In the genomic region with DNA sequence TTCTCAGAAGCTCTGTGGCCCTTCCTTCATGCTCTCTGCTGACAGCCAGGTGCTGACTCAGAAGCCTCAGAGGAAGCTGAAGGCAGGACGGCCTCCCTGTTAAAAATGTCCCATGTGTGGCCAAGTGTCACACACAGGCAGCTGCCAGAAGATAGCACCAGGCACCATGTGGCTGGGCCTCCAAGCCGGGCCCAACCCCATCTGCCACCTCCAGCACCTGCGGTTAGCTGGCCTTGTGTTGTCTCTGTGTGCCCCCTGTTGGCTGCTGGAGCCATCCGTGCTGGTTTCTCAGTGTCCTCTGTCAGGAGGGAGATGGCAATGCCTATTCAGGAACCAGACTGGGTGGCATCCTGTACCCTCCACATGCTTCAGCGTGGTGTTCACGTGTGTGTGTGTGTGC, we compare ENCODE assay signal across 8 cellular contexts.
DNase-seq lines count a peak whose midpoint lies in the region; ATAC-seq and TF ChIP-seq lines count a peak whose summit lies in the region.
"Had no signal": no experiment of that assay in that cellular context is flagged by ENCODE, and none has a peak within 500 bp of the region (broad histone marks: within the 10 kb centered on the region; RNA-seq: fewer than 3 reads in every experiment).

No MANE protein-coding gene starts in this region.

- no peak overlapping the region for H4K91ac ChIP-seq in H9 (ENCODE audit: insufficient read length, low read depth, low read length)

- H3K56ac ChIP-seq in H9 (ENCODE audit: insufficient read length, low read depth, low read length): no peak overlapping the region

- no peak overlapping the region for H2BK12ac ChIP-seq in H9 (ENCODE audit: insufficient read length, low read depth, low read length)

- peaks cover 3 to 4% of the 10 kb centered on the region in 2 experiments; a peak in 3 of 4 replicates for H3K4me1 Mint-ChIP-seq in H9
- H3K4me1 Mint-ChIP-seq in stimulated activated memory B cell treated with anti-CD40 and anti-IgM and Interleukin-4, amounts not matched to agents 10 μg/mL and 1 μg/mL and 100 μg/mL, for 72 hours: no peaks in the 10 kb centered on the region

- no peak overlapping the region for H4K8ac ChIP-seq in H9 (replicated peaks; ENCODE audit: insufficient read length, low read depth, low read length)

- no peak for TF ChIP-seq EP300 in esophagus muscularis mucosa (IDR thresholded peaks at IDR 0.05)

- H3K27ac ChIP-seq in H9 (ENCODE audit: insufficient read length, low read depth, low read length): no peak overlapping the region
- no peak overlapping the region for H3K27ac ChIP-seq in esophagus muscularis mucosa (replicated peaks in 1 of 4)
- H3K27ac ChIP-seq: SK-N-MC had no signal

- no peaks in the 10 kb centered on the region for H3K79me2 ChIP-seq in H9 (ENCODE audit: insufficient read depth, low read length)

- no peaks in the 10 kb centered on the region for H3K79me1 ChIP-seq in H9 (ENCODE audit: insufficient read depth, low read depth, low read length, poor library complexity, severe bottlenecking)

- no peaks in the 10 kb centered on the region for H3K4me1 ChIP-seq in H9 (ENCODE audit: insufficient read depth, low read length)
- no peaks in the 10 kb centered on the region for H3K4me1 ChIP-seq in esophagus muscularis mucosa

- H2AFZ ChIP-seq in H9 (ENCODE audit: low read length): no peak overlapping the region

- H3K4me3 ChIP-seq in epithelial cell of esophagus (ENCODE audit: low read length): no peak overlapping the region
- H3K4me3 ChIP-seq in esophagus muscularis mucosa: no peak overlapping the region
- H3K4me3 ChIP-seq: SK-N-MC had no signal

- H3K4me3 Mint-ChIP-seq in H9: no peak overlapping the region
- H3K4me3 Mint-ChIP-seq in stimulated activated memory B cell treated with anti-CD40 and anti-IgM and Interleukin-4, amounts not matched to agents 10 μg/mL and 1 μg/mL and 100 μg/mL, for 72 hours: no peak overlapping the region

- H4K5ac ChIP-seq in H9 (ENCODE audit: insufficient read length, low read depth, low read length): no peak overlapping the region

- H2AK5ac ChIP-seq in H9 (ENCODE audit: insufficient read length, low read length): no peak overlapping the region

- DNase-seq in G401 (ENCODE audit: low spot score): peak; percentile 95
- peak; percentile 82 for DNase-seq in H9
- peak; percentile 100 for DNase-seq in NCI-H69 (lab: John Stamatoyannopoulos, UW)
- DNase-seq in epithelial cell of esophagus (ENCODE audit: low read depth): peak; percentile 7
- no peak for DNase-seq in esophagus muscularis mucosa (ENCODE audit: extremely low spot score)
- no peak for DNase-seq in NOMO-1 treated with dmso at 0.1 percent for 144 hours (lab: John Stamatoyannopoulos, UW; ENCODE audit: unreplicated experiment)

- no peaks in the 10 kb centered on the region for H3K23me2 ChIP-seq in H9 (ENCODE audit: insufficient read length, low read depth, low read length, poor library complexity, severe bottlenecking)

- no peak overlapping the region for H3K4me2 ChIP-seq in H9 (ENCODE audit: insufficient read depth, insufficient read length, low read length)

- peak; percentile 17 for ATAC-seq in stimulated activated memory B cell treated with anti-CD40 and anti-IgM and Interleukin-4, amounts not matched to agents 10 μg/mL and 1 μg/mL and 100 μg/mL, for 72 hours

- H3T11ph ChIP-seq in H9 (ENCODE audit: low read length): no peak overlapping the region

- no peaks in the 10 kb centered on the region for H3K36me3 ChIP-seq in esophagus muscularis mucosa

- TF ChIP-seq CTCF in H9 (conservative IDR thresholded peaks at IDR 0.05) (peak; percentile 69), epithelial cell of esophagus (IDR thresholded peaks at IDR 0.05; ENCODE audit: insufficient read depth, low read depth, low read length, missing control alignments) (no peak), esophagus muscularis mucosa (IDR thresholded peaks at IDR 0.05) (no peak)

- H2BK120ac ChIP-seq in H9 (ENCODE audit: low read depth, low read length, poor library complexity, severe bottlenecking): no peak overlapping the region

- H3K18ac ChIP-seq in H9 (ENCODE audit: insufficient read length, low read depth, low read length): no peak overlapping the region

- in situ Hi-C loops in G401 (cut with HindIII; ENCODE audit: low sequenced_read_pairs): no loop called here

- H3K36me3 Mint-ChIP-seq in H9 (ENCODE audit: insufficient read depth in 1 of 3, low read depth in 3 of 3): no peaks in the 10 kb centered on the region; a peak in 1 of 7 replicates
- no peaks in the 10 kb centered on the region for H3K36me3 Mint-ChIP-seq in stimulated activated memory B cell treated with anti-CD40 and anti-IgM and Interleukin-4, amounts not matched to agents 10 μg/mL and 1 μg/mL and 100 μg/mL, for 72 hours

- intact Hi-C loops in esophagus muscularis mucosa (cut with DNase I): loop anchor here (5.0 kb wide), 1 partner anchor 142 kb away; no protein-coding TSS in a partner anchor

- no peak overlapping the region for H2BK5ac ChIP-seq in H9 (ENCODE audit: insufficient read length, low read length)

- no peak overlapping the region for H2BK20ac ChIP-seq in H9 (ENCODE audit: low read depth, low read length, poor library complexity, severe bottlenecking)

- no peaks in the 10 kb centered on the region for H4K20me1 ChIP-seq in H9 (ENCODE audit: control insufficient read depth, insufficient read depth, insufficient read length)

- H3K27me3 Mint-ChIP-seq in H9 (ENCODE audit: low read depth): no peaks in the 10 kb centered on the region; the same call in 1 of the 2 replicates
- no peaks in the 10 kb centered on the region for H3K27me3 Mint-ChIP-seq in stimulated activated memory B cell treated with anti-CD40 and anti-IgM and Interleukin-4, amounts not matched to agents 10 μg/mL and 1 μg/mL and 100 μg/mL, for 72 hours

- no peaks in the 10 kb centered on the region for H3K9me3 ChIP-seq in H9 (ENCODE audit: control insufficient read depth, low read depth, low read length)
- H3K9me3 ChIP-seq in esophagus muscularis mucosa: no peaks in the 10 kb centered on the region

- H3K9ac ChIP-seq in H9 (ENCODE audit: extremely low read depth, insufficient read length, low read length): no peak overlapping the region

- no peak for TF ChIP-seq POLR2A in esophagus muscularis mucosa (IDR thresholded peaks at IDR 0.05; ENCODE audit: low read depth)

- no peak overlapping the region for H2BK15ac ChIP-seq in H9 (ENCODE audit: low read depth, low read length)

- no peak overlapping the region for H3K14ac ChIP-seq in H9 (ENCODE audit: insufficient read depth, low read length)

- no peak overlapping the region for H3K27ac Mint-ChIP-seq in H9
- no peak overlapping the region for H3K27ac Mint-ChIP-seq in stimulated activated memory B cell treated with anti-CD40 and anti-IgM and Interleukin-4, amounts not matched to agents 10 μg/mL and 1 μg/mL and 100 μg/mL, for 72 hours

- H3K27me3 ChIP-seq in H9 (ENCODE audit: insufficient read depth, low read length): no peaks in the 10 kb centered on the region
- H3K27me3 ChIP-seq in esophagus muscularis mucosa: no peaks in the 10 kb centered on the region

- whole genome bisulfite sequencing in H9 (ENCODE audit: extremely low coverage, insufficient read length, low lambda C conversion rate): no CpG with 5 or more reads among the region's 6 CpGs
- WGBS in esophagus muscularis mucosa: no CpG with 5 or more reads among the region's 6 CpGs

- no peaks in the 10 kb centered on the region for H3K9me3 Mint-ChIP-seq in H9
- H3K9me3 Mint-ChIP-seq in stimulated activated memory B cell treated with anti-CD40 and anti-IgM and Interleukin-4, amounts not matched to agents 10 μg/mL and 1 μg/mL and 100 μg/mL, for 72 hours: no peaks in the 10 kb centered on the region

- no peak overlapping the region for H3K4ac ChIP-seq in H9 (ENCODE audit: low read depth, low read length)

- no peak overlapping the region for H3K23ac ChIP-seq in H9 (ENCODE audit: insufficient read length, low read depth, low read length)

Comparison
In these comparisons a context has a peak if more than half of its experiments do, and no peak if none do; other contexts are left out.
1. DNase-seq: peak in G401 (single experiment), H9 (single experiment), NCI-H69 (single experiment) and epithelial cell of esophagus (single experiment); none in esophagus muscularis mucosa (single experiment) and NOMO-1 treated with dmso at 0.1 percent for 144 hours (single experiment).